Comparison of ENCODE assay signal across 8 cellular contexts in genomic region chr19:45730389-45731288, GRCh38. TPM values are rescaled to one million over a fixed set of nuclear protein-coding genes. Genes with fewer than 3 reads are reported as not detected.
A peak's percentile ranks its signal among the peaks of the same experiment; 100 is the strongest.
DNase-seq lines count a peak whose midpoint lies in the region; ATAC-seq and TF ChIP-seq lines count a peak whose summit lies in the region.

A gene with protein sequence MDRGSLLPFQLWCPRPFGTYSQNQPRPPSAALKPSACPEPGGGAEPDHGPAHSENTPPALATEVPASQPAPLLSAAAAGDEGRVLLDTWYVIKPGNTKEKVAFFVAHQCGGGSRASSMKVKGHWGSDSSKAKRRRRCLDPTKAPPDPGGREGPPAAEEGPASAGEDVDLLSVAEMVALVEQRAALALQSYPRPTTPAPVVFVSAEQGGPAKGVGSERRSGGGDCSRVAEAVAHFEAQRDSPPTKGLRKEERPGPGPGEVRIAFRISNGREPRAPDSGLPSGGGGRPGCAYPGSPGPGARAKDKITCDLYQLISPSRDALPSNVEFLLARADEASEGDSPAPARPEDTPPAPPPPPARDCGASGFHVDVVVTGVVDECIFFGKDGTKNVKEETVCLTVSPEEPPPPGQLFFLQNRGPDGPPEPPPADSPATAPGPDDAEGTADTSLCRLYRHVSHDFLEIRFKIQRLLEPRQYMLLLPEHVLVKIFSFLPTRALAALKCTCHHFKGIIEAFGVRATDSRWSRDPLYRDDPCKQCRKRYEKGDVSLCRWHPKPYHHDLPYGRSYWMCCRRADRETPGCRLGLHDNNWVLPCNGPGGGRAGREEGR (minus strand): TSS chr19:45730896. CDS start chr19:45713495, 17,401 bp downstream.

- RAD21 ChIA-PET in HCT116 (lab: Charles Lee; ENCODE audit: low non-redundant PET in 1 of 2, low total read pairs in 2 of 2, uncharacterized antibody in 2 of 2, unreplicated experiment in 2 of 2) = interaction anchor here in 1 of 2 experiments (0.7 kb wide), 1 partner anchor 220 kb away, joined by 9 read pairs; no protein-coding TSS in a partner anchor

- peak; percentile 97 for DNase-seq in GM03348 (ENCODE audit: low spot score)
- DNase-seq in HCT116 (ENCODE audit: low read depth, low spot score) = peak; percentile 96
- DNase-seq in MV-4-11 (lab: John Stamatoyannopoulos, UW) = peak; percentile 99
- peak; percentile 99 for DNase-seq in SK-MEL-5 (ENCODE audit: low read depth, low spot score)
- peak; percentile 95 for DNase-seq in activated naive CD4-positive, alpha-beta T cell treated with Interleukin-2 at 50 U/mL for 16 hours
- peak; percentile 98 for DNase-seq in foreskin melanocyte

- no peaks in the 10 kb centered on the region for H3K9me2 ChIP-seq in HCT116 (ENCODE audit: insufficient read depth)

- H3K27me3 ChIP-seq in HCT116 (ENCODE audit: insufficient read depth, low read length) (no peaks in the 10 kb centered on the region), neuron (ENCODE audit: insufficient read depth, low read length) (no peaks in the 10 kb centered on the region), subcutaneous abdominal adipose tissue (ENCODE audit: control insufficient read depth in 5 of 5, insufficient read depth in 4 of 5, low read length in 5 of 5) (no peaks in the 10 kb centered on the region)

- intact Hi-C loops in HCT116 (cut with micrococcal nuclease) = loop anchor here (1.0 to 2.0 kb wide), 2 partner anchors 8 to 40 kb away; no protein-coding TSS in a partner anchor

- TF ChIP-seq CTCF in HCT116 (IDR thresholded peaks at IDR 0.05 in 2 of 3, conservative IDR thresholded peaks at IDR 0.05 in 1 of 3; ENCODE audit: borderline replicate concordance in 1 of 3, insufficient read depth in 1 of 3, low read depth in 2 of 3, low read length in 2 of 3) = 0 out of 6 replicates have a peak, but pooled peaks of 1 of the 3 experiments have one; percentile 7

- POLR2A ChIA-PET in HCT116 (lab: Charles Lee) = interaction anchor here (0.6 to 1.0 kb wide), 5 partner anchors 9 to 54 kb away, joined by 3 to 6 read pairs (median 4); partner anchors contain the start of gene SIX5

- TF ChIP-seq RAD21 in HCT116 (IDR thresholded peaks at IDR 0.05; ENCODE audit: low read depth) = no peak

- peaks cover 51% of the 10 kb centered on the region for H3K79me2 ChIP-seq in HCT116 (ENCODE audit: insufficient read depth, low read length)

- BruUV-seq in HCT116 (replicated peaks; lab: Mats Ljungman, UMichigan) = no TSS peak

- peak within 1 kb of the TSS; percentile 90 for H3K4me2 ChIP-seq in HCT116 (ENCODE audit: low read length)

- H3K36me3 ChIP-seq in HCT116 (ENCODE audit: control insufficient read depth in 1 of 2, insufficient read depth in 2 of 2, low read length in 2 of 2) = no peaks in the 10 kb centered on the region
- no peaks in the 10 kb centered on the region for H3K36me3 ChIP-seq in neuron (ENCODE audit: insufficient read depth, low read length)
- no peaks in the 10 kb centered on the region for H3K36me3 ChIP-seq in subcutaneous abdominal adipose tissue (ENCODE audit: control insufficient read depth in 5 of 5, insufficient read depth in 5 of 5, low read length in 5 of 5)

- CTCF ChIA-PET in HCT116 (lab: Charles Lee) = interaction anchor here (2.0 kb wide), 1 partner anchor 39 kb away, joined by 12 read pairs; the partner anchor contains the start of gene SIX5

- no peak for TF ChIP-seq POLR2A in HCT116 (IDR thresholded peaks at IDR 0.05; ENCODE audit: borderline replicate concordance, extremely low read depth, insufficient read depth, insufficient read length)

- H3K4me1 ChIP-seq in HCT116 (ENCODE audit: control insufficient read depth in 1 of 2, insufficient read depth in 2 of 2, low read length in 2 of 2) (peaks cover 6 to 43% of the 10 kb centered on the region in 2 experiments), neuron (ENCODE audit: insufficient read depth, low read length) (peaks cover 7% of the 10 kb centered on the region), subcutaneous abdominal adipose tissue (ENCODE audit: control insufficient read depth in 5 of 5, insufficient read depth in 5 of 5, low read length in 5 of 5) (peaks cover 7 to 22% (median 16%) of the 10 kb centered on the region in 5 donors)

- no peaks in the 10 kb centered on the region for H4K20me1 ChIP-seq in HCT116 (ENCODE audit: insufficient read depth)

- ATAC-seq in HCT116 = peak; percentile 98

- in situ Hi-C loops in SK-MEL-5 (cut with HindIII; ENCODE audit: low pct_unique_long_range_greater_than_20kb, low sequenced_read_pairs) = no loop called here

- H3K9me3 ChIP-seq in HCT116 (ENCODE audit: control insufficient read depth in 1 of 2, insufficient read depth in 1 of 2, low read depth in 1 of 2, low read length in 2 of 2) (no peaks in the 10 kb centered on the region), neuron (ENCODE audit: low read length) (no peaks in the 10 kb centered on the region), subcutaneous abdominal adipose tissue (ENCODE audit: control insufficient read depth in 5 of 5, low read length in 5 of 5) (no peaks in the 10 kb centered on the region)

- H3K9ac ChIP-seq in HCT116 (ENCODE audit: low read length) = peak within 1 kb of the TSS; percentile 96
- peak within 1 kb of the TSS; percentile 82 to 96 (median 90) for H3K9ac ChIP-seq in subcutaneous abdominal adipose tissue (ENCODE audit: low read length in 5 of 5)

- H2AFZ ChIP-seq in HCT116 (ENCODE audit: low read depth, low read length, poor library complexity, severe bottlenecking) (no peak within 1 kb of the TSS), neuron (ENCODE audit: low read depth, low read length) (peak within 1 kb of the TSS; percentile 59)

- H3K4me3 ChIP-seq in HCT116 (replicated peaks in 1 of 2; ENCODE audit: low read depth in 1 of 2, low read length in 2 of 2) (peak within 1 kb of the TSS; percentile 89 to 92), neuron (ENCODE audit: low read length) (peak within 1 kb of the TSS; percentile 52), subcutaneous abdominal adipose tissue (ENCODE audit: low read depth in 1 of 5, low read length in 5 of 5) (peak within 1 kb of the TSS; percentile 75 to 95 (median 88))

- peak within 1 kb of the TSS; percentile 75 for H3K27ac ChIP-seq in HCT116 (ENCODE audit: low read depth, low read length)
- peak within 1 kb of the TSS; percentile 80 for H3K27ac ChIP-seq in subcutaneous abdominal adipose tissue (ENCODE audit: low read depth, low read length)

TF ChIP-seq in HCT116, 20 proteins besides CTCF, POLR2A, EP300 and RAD21 (continues in another document):
- TF ChIP-seq FOSL1 (IDR thresholded peaks at IDR 0.05; ENCODE audit: low read depth) (no peak), CBX3 (IDR thresholded peaks at IDR 0.05; ENCODE audit: low read depth) (no peak), ZFX (IDR thresholded peaks at IDR 0.05) (no peak), YY1 (IDR thresholded peaks at IDR 0.05; ENCODE audit: extremely low read depth, insufficient replicate concordance, low read depth, low read length) (peak; percentile 87), MAX (IDR thresholded peaks at IDR 0.05) (no peak), SRF (IDR thresholded peaks at IDR 0.05; ENCODE audit: low read depth) (peak; percentile 70; the same call in 1 of the 2 replicates), TCF7L2 (IDR thresholded peaks at IDR 0.05; ENCODE audit: borderline replicate concordance, extremely low read depth, insufficient read depth, insufficient read length) (no peak), CEBPB (IDR thresholded peaks at IDR 0.05; ENCODE audit: low read depth) (no peak), ATF3 (IDR thresholded peaks at IDR 0.05) (no peak), REST (IDR thresholded peaks at IDR 0.05; ENCODE audit: low read depth) (no peak), ZNF274 (IDR thresholded peaks at IDR 0.05; ENCODE audit: low read depth, low read length) (no peak), SIN3A (IDR thresholded peaks at IDR 0.05; ENCODE audit: low read depth) (peak; percentile 36; the same call in 1 of the 2 replicates), EZH2phosphoT487 (IDR thresholded peaks at IDR 0.05; ENCODE audit: borderline replicate concordance) (no peak), ELF1 (IDR thresholded peaks at IDR 0.05; ENCODE audit: borderline replicate concordance, low read depth) (peak; percentile 99; the same call in 1 of the 2 replicates), POLR2AphosphoS5 (IDR thresholded peaks at IDR 0.05; ENCODE audit: low read depth, low read length) (peak; percentile 88)

RNA-seq across cellular contexts. Expression of the gene that starts here (rescaled TPM):
- 31.7 TPM for total RNA-seq in HCT116 (2021; ENCODE audit: unreplicated experiment)
- polyA plus RNA-seq in HCT116 (2012) = 11.7 and 16.2 TPM in 2 replicates
- total RNA-seq in SK-MEL-5 (2014; rRNA removed; shearing (Covaris generic)) = 7.0 and 7.2 TPM in 2 replicates
- 16.3 and 17.0 TPM in 2 replicates for polyA plus RNA-seq in SK-MEL-5 (2015; cell fraction: cytosol; rRNA removed)
- polyA plus RNA-seq in SK-MEL-5 (2015; cell fraction: nucleus; rRNA removed) = 31.5 and 48.8 TPM in 2 replicates

Comparison
In these comparisons a context has a peak if more than half of its experiments do, and no peak if none do; other contexts are left out.
1. Peak in every context shown above with its lines: DNase-seq, ATAC-seq, H3K4me3 ChIP-seq and H3K27ac ChIP-seq.